10 cellular contexts compared by ENCODE assay signal in the genomic region with DNA sequence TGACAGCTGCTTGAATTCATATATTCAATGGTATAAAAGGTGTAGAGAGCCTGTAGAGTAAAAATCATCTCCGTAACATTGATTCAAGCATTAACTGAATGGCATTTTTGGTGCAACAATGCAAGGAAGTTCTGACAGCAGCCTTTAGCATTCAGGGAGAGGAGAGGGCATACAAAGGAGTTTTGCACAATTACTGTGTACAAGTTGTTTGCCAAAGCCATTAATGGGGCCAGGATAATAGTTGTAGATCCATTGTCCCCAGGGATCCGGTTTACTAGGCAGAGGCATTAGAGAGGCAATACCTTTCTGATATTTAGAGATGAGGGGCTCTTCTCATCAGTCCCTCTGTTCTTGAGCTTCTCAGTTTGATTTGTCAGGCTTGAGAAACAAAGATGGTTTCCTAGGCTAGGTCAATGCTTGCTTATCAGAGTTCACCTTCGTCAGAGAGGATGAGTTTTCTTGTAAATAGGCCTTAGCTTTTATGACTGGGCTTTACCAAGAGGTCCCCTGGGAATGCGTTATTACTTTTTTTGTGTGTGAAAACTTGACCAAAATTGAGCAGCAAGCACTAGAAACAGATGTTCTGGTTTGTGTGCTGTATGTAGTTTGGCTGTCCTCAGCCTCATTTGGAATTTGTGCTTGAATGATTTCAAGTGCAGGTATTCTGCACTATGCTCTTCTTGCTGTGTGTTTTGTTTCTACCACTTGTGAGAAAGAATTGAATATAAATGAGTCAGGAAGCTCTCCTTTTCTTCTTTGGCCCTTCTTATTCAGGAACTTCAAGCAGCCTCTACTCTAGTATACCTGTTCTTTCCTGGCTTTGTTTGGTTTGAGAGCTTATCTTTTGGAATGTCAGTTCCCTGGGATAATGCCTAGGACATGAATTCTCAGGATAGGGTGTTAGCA. TPM values are rescaled to one million over a fixed set of nuclear protein-coding genes. Genes with fewer than 3 reads are reported as not detected.
A peak's percentile ranks its signal among the peaks of the same experiment; 100 is the strongest.
DNase-seq lines count a peak whose midpoint lies in the region; ATAC-seq and TF ChIP-seq lines count a peak whose summit lies in the region.
"Had no signal": no experiment of that assay in that cellular context is flagged by ENCODE, and none has a peak within 500 bp of the region (broad histone marks: within the 10 kb centered on the region; RNA-seq: fewer than 3 reads in every experiment).

No MANE protein-coding gene starts in this region.

- TF ChIP-seq CTCF in fibroblast of villous mesenchyme (IDR thresholded peaks at IDR 0.05; ENCODE audit: insufficient read depth, low read depth, low read length), result no peak

- H3K4me3 ChIP-seq in fibroblast of villous mesenchyme (ENCODE audit: low read depth, low read length), result no peak overlapping the region
- H3K4me3 ChIP-seq: coronary artery had no signal

- ATAC-seq in GM18502 (IDR thresholded peaks at IDR 0.05; ENCODE audit: poor library complexity, unreplicated experiment), result peak; percentile 76
- peak; percentile 60 for ATAC-seq in GM21723 (IDR thresholded peaks at IDR 0.05; ENCODE audit: unreplicated experiment)
- peak; percentile 81 for ATAC-seq in HG03575 (IDR thresholded peaks at IDR 0.05; ENCODE audit: extremely low read depth, insufficient number of reproducible peaks, low FRiP score, unreplicated experiment)
- ATAC-seq in stimulated activated naive CD8-positive, alpha-beta T cell treated with anti-CD3 and anti-CD28 coated beads, Interleukin-15, Interleukin-2, amounts not matched to agents 100 U/mL and 50 U/mL, for 24 hours, result no peak

- peak; percentile 92 for DNase-seq in fibroblast of villous mesenchyme (ENCODE audit: low read depth)
- no peak for DNase-seq in superior temporal gyrus (ENCODE audit: extremely low spot score)
- DNase-seq in stimulated activated naive CD8-positive, alpha-beta T cell treated with anti-CD3 and anti-CD28 coated beads, Interleukin-15, Interleukin-2, amounts not matched to agents 100 U/mL and 50 U/mL, for 24 hours, result no peak
- DNase-seq in NCI-H446 treated with DMSO at 0.1 percent for 48 hours (lab: John Stamatoyannopoulos, UW), result no peak
- DNase-seq in stimulated activated CD4-positive, alpha-beta T cell treated with anti-CD3 and anti-CD28 coated beads, Interleukin-12 subunit alpha, Interleukin-12 subunit beta, amount 100 ng/mL, for 4 hours, result no peak
- DNase-seq: T-helper 9 cell had no signal

RNA-seq across cellular contexts. Expression of gene SND1, which starts 32.0 kb away (rescaled TPM):
- 205 and 241 TPM in 2 replicates for total RNA-seq in fibroblast of villous mesenchyme
